In the genomic region with DNA sequence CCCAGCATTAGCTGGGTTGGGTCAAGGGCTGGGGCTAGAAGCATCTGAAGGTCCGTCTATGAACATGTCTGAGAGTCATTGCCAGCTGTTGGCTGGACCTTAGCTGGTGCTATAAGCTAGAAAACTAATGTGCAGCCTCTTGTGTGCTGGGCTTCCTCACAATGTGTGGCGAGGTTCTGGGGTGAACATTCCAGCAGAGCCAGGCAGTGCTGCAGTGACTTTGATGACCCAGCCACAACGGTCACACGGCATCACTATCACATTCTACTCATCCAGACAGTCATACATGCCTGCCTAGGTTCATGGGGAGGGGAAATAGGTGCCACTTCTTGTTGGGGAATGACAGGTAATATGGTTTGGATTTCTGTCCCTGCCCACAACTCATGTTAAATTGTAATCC, we compare ENCODE assay signal across 9 cellular contexts.
"Had no signal": no experiment of that assay in that cellular context is flagged by ENCODE, and none has a peak within 500 bp of the region (broad histone marks: within the 10 kb centered on the region; RNA-seq: fewer than 3 reads in every experiment).

No MANE protein-coding gene starts in this region.

- H3K27ac ChIP-seq: GM23248, HL-60 had no signal

- H3K36me3 ChIP-seq: HAP-1 had no signal

- DNase-seq: GM23248, GOT3, H7, HFFc6 had no signal

- H3K4me3 Mint-ChIP-seq: HFFc6, IgD-negative memory B cell had no signal

- H3K4me1 Mint-ChIP-seq: IgD-negative memory B cell had no signal

- H3K9me3 ChIP-seq: HAP-1 had no signal

- H3K4me3 ChIP-seq: GM23248, HAP-1 had no signal

- H3K4me1 ChIP-seq: HAP-1 had no signal

- ATAC-seq: HCT116, HepG2 had no signal

- H3K27ac Mint-ChIP-seq: HFFc6, IgD-negative memory B cell had no signal

- H3K36me3 Mint-ChIP-seq: IgD-negative memory B cell had no signal
